Comparison of ENCODE assay signal across 8 cellular contexts in the genomic region with DNA sequence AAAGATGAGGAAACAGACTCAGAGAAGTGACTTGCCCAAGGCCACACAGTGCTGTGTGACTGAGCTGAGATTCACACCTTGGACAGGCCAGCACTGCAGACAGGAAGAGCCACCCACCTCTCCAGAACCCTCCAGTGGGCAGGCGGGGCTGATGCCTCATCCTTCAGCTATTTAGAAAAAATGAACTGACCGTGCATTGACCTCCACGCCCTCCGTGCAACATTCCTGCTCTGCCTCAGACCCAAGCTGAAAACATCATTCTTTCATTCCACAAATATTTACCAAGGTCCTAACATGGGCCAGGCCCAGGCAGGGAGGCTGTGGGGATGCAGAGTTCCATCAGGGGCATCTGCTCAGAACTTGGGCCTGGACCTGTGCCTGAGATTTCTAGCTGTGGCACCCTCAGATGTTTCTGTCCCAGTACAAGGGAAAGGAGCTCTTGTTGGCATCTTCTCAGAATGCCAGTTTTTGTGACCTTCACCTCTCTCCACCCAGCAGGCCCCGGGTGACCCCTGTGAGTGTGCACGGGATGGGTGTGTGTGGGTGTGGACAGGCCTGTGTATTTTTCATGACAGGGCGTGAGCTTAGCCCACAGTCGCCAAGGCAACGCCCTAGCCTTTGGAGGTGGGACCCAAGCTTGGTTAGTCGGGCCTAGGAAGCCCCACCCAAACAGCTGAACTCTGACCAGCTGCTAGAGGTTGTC. TPM values are rescaled to one million over a fixed set of nuclear protein-coding genes. Genes with fewer than 3 reads are reported as not detected.
DNase-seq lines count a peak whose midpoint lies in the region; FAIRE-seq and TF ChIP-seq lines count a peak whose summit lies in the region.

No MANE protein-coding gene starts in this region.

- no peak overlapping the region for H2AK5ac ChIP-seq in H1 (ENCODE audit: low read depth, low read length)

- peak; percentile 99 for DNase-seq in ELR (ENCODE audit: low read depth)
- peak; percentile 91 for DNase-seq in RPMI7951 (ENCODE audit: low read depth)
- DNase-seq in H1 (ENCODE audit: low read depth in 1 of 2, low spot score in 2 of 2) = no peak
- peak; percentile 99 for DNase-seq in myocyte (ENCODE audit: low read depth)
- DNase-seq in GDM1 (lab: John Stamatoyannopoulos, UW) = no peak
- DNase-seq in T-helper 9 cell = no peak
- DNase-seq in activated CD8-positive, alpha-beta memory T cell treated with anti-CD3 and anti-CD28 coated beads, Interleukin-2, amount 50 U/mL, for 4 hours = no peak
- DNase-seq in putamen (ENCODE audit: low spot score) = no peak

- H3K23ac ChIP-seq in H1 (ENCODE audit: insufficient read length) = no peak overlapping the region

- no peak overlapping the region for H4K5ac ChIP-seq in H1 (ENCODE audit: insufficient read length, low read depth, low read length)

- H3K18ac ChIP-seq in H1 (ENCODE audit: extremely low read depth, low read length) = no peak overlapping the region

- WGBS in H1 (ENCODE audit: extremely low coverage in 1 of 2, insufficient coverage in 1 of 2, insufficient read length in 1 of 2, insufficient replicate concordance in 2 of 2, low coverage in 1 of 2, low lambda C conversion rate in 2 of 2, missing lambda C conversion rate in 1 of 2), 2 experiments = 95% methylated on average over 10 of the region's 10 CpGs; no CpG with 5 or more reads in 1 of the 2 experiments

- no peak for TF ChIP-seq POLR2A in H1 (IDR thresholded peaks at IDR 0.05; ENCODE audit: control extremely low read depth in 1 of 2, low read depth in 2 of 2, low read length in 2 of 2)

- TF ChIP-seq RAD21 in H1 (IDR thresholded peaks at IDR 0.05 in 1 of 2, conservative IDR thresholded peaks at IDR 0.05 in 1 of 2; ENCODE audit: low read depth in 2 of 2, low read length in 2 of 2) = no peak

- no peak overlapping the region for H2BK12ac ChIP-seq in H1 (ENCODE audit: low read depth, low read length)

- no peak overlapping the region for H3K4ac ChIP-seq in H1 (replicated peaks; ENCODE audit: insufficient read length, low read depth, low read length)

- no peak overlapping the region for H3K9ac ChIP-seq in H1 (replicated peaks in 1 of 4; ENCODE audit: extremely low read depth in 1 of 4, low read depth in 3 of 4, low read length in 3 of 4)

- H2BK120ac ChIP-seq in H1 (replicated peaks; ENCODE audit: low read depth, low read length) = no peak overlapping the region

- peaks cover 0 to 2% (median under 1%) of the 10 kb centered on the region in 4 experiments; a peak in 1 of 7 replicates for H3K27me3 ChIP-seq in H1 (replicated peaks in 1 of 4; ENCODE audit: control insufficient read depth in 3 of 4, extremely low read depth in 1 of 4, insufficient read depth in 3 of 4, low read length in 3 of 4)

- no peaks in the 10 kb centered on the region; a peak in 1 of 7 replicates for H3K4me1 ChIP-seq in H1 (replicated peaks in 1 of 4; ENCODE audit: control insufficient read depth in 3 of 4, insufficient read depth in 4 of 4, low read length in 3 of 4)

- no peak overlapping the region for H2AFZ ChIP-seq in H1 (ENCODE audit: low read length)

- no peak for TF ChIP-seq EP300 in H1 (IDR thresholded peaks at IDR 0.05; ENCODE audit: borderline replicate concordance in 1 of 2, low read depth in 2 of 2, low read length in 2 of 2)

- FAIRE-seq in H1 (lab: Jason Lieb, UNC) = no peak

- no peaks in the 10 kb centered on the region for H3K79me1 ChIP-seq in H1 (ENCODE audit: low read depth, low read length)

- no peak overlapping the region for H4K91ac ChIP-seq in H1 (replicated peaks; ENCODE audit: insufficient read length, low read length)

- no peak overlapping the region for H2BK20ac ChIP-seq in H1 (ENCODE audit: low read length)

- H3K4me3 ChIP-seq in H1 (ENCODE audit: extremely low read depth in 1 of 4, insufficient read depth in 2 of 4, low read depth in 3 of 4, low read length in 4 of 4) = no peak overlapping the region

- POLR2A ChIA-PET in H1 (lab: Charles Lee; ENCODE audit: partially characterized antibody) = interaction anchor here (1.2 kb wide), 1 partner anchor 15 kb away, joined by 3 read pairs; no protein-coding TSS in a partner anchor

- H2BK5ac ChIP-seq in H1 (ENCODE audit: low read depth, low read length) = no peak overlapping the region

- no peak for TF ChIP-seq CTCF in H1 (IDR thresholded peaks at IDR 0.05; ENCODE audit: control extremely low read depth in 1 of 3, insufficient read depth in 1 of 3, low read depth in 1 of 3, low read length in 3 of 3)

- no peak overlapping the region for H3K27ac ChIP-seq in H1 (ENCODE audit: low read depth, low read length)

- no peaks in the 10 kb centered on the region for H3K9me3 ChIP-seq in H1 (ENCODE audit: insufficient read depth in 2 of 2, low read depth in 1 of 2, low read length in 1 of 2)

- no peaks in the 10 kb centered on the region for H3K23me2 ChIP-seq in H1 (ENCODE audit: low read depth, low read length)

- no peak overlapping the region for H3K56ac ChIP-seq in H1 (replicated peaks; ENCODE audit: insufficient read length, low read depth, low read length)

- no peak overlapping the region for H3K4me2 ChIP-seq in H1 (ENCODE audit: insufficient read depth in 1 of 2, low read depth in 2 of 2, low read length in 2 of 2)

- no peak overlapping the region for H3K14ac ChIP-seq in H1 (ENCODE audit: insufficient read length)

- H4K20me1 ChIP-seq in H1 (replicated peaks in 1 of 2; ENCODE audit: control insufficient read depth in 1 of 2, insufficient read depth in 2 of 2, low read length in 2 of 2) = no peaks in the 10 kb centered on the region

- H4K8ac ChIP-seq in H1 (ENCODE audit: extremely low read depth, insufficient read depth, low read length) = no peak overlapping the region; the same call in 1 of the 2 replicates

- CTCF ChIA-PET in H1 (lab: Charles Lee; ENCODE audit: partially characterized antibody) = interaction anchor here (0.7 to 5.3 kb wide), 19 partner anchors 9 to 383 kb away, joined by 3 to 44 read pairs (median 4); partner anchors contain the start of genes CDH23 and VSIR

- 0 out of 2 replicates have a peak overlapping the region, but pooled peaks have one; percentile 29 for H2BK15ac ChIP-seq in H1 (ENCODE audit: low read length)

- H3K79me2 ChIP-seq in H1 (ENCODE audit: control insufficient read depth in 1 of 2, insufficient read depth in 2 of 2, low read length in 2 of 2) = no peaks in the 10 kb centered on the region

- H3K36me3 ChIP-seq in H1 (ENCODE audit: control insufficient read depth in 2 of 4, insufficient read depth in 4 of 4, low read length in 3 of 4) = no peaks in the 10 kb centered on the region

TF ChIP-seq in H1, 55 proteins besides CTCF, POLR2A, EP300 and RAD21:
- TF ChIP-seq GABPA (IDR thresholded peaks at IDR 0.05; ENCODE audit: borderline replicate concordance, insufficient read depth, low read length) = no peak

RNA-seq across cellular contexts. Expression of gene VSIR, which starts 6.5 kb away (rescaled TPM):
- 1.6 and 1.7 TPM in 2 replicates for total RNA-seq in RPMI7951 (2014; rRNA removed; shearing (Covaris generic))
- not detected in 2 replicates for total RNA-seq in H1 (2021; fragmentation: NEBNext Ultra II Directional; extraction: Animal tissue kit (Norgen Biotek cat#: 25700))
- 0.33 and 0.75 TPM in 2 replicates for polyA plus RNA-seq in H1 (2011; rRNA removed)
- 0.06 TPM for polyA plus RNA-seq in H1 (2011; cell fraction: cytosol; rRNA removed)
- polyA plus RNA-seq in H1 (2011; cell fraction: nucleus; rRNA removed) = 0.56 TPM
- polyA plus RNA-seq in H1 (2012, experiment 1 of 2) = 0.08 to 0.32 TPM (median 0.29 TPM) in 3 of 4 replicates, not detected in the other
- polyA plus RNA-seq in H1 (2012, experiment 2 of 2) = 0.22 TPM
- 0.34 TPM for polyA plus RNA-seq in H1 (2013, experiment 1 of 2)
- 0.42 TPM for polyA plus RNA-seq in H1 (2013, experiment 2 of 2)
- 0.17 and 0.35 TPM in 2 replicates for polyA minus RNA-seq in H1 (2011; rRNA and poly(A)+ RNA removed)
- polyA minus RNA-seq in H1 (2011; cell fraction: cytosol; rRNA and poly(A)+ RNA removed) = 1.0 TPM
- polyA minus RNA-seq in H1 (2011; cell fraction: nucleus; rRNA and poly(A)+ RNA removed) = 0.90 TPM
- total RNA-seq in myocyte = 30.2 and 41.2 TPM in 2 replicates
- polyA plus RNA-seq in myocyte (2012) = 30.3 TPM

RNA-seq across cellular contexts. Expression of gene C10orf105, which starts 47.3 kb away (rescaled TPM):
- 0.10 and 0.12 TPM in 2 replicates for total RNA-seq in RPMI7951 (2014; rRNA removed; shearing (Covaris generic))
- 0.48 and 0.73 TPM in 2 replicates for total RNA-seq in H1 (2021; fragmentation: NEBNext Ultra II Directional; extraction: Animal tissue kit (Norgen Biotek cat#: 25700))
- polyA plus RNA-seq in H1 (2011; rRNA removed) = 0.71 and 1.4 TPM in 2 replicates
- 0.93 TPM for polyA plus RNA-seq in H1 (2011; cell fraction: cytosol; rRNA removed)
- 1.3 TPM for polyA plus RNA-seq in H1 (2011; cell fraction: nucleus; rRNA removed)
- polyA plus RNA-seq in H1 (2012, experiment 1 of 2) = 0.64 to 1.1 TPM (median 0.87 TPM) in 4 replicates
- 0.84 TPM for polyA plus RNA-seq in H1 (2012, experiment 2 of 2)
- 0.51 TPM for polyA plus RNA-seq in H1 (2013, experiment 1 of 2)
- polyA plus RNA-seq in H1 (2013, experiment 2 of 2) = 0.61 TPM
- 0.76 and 1.7 TPM in 2 replicates for polyA minus RNA-seq in H1 (2011; rRNA and poly(A)+ RNA removed)
- polyA minus RNA-seq in H1 (2011; cell fraction: cytosol; rRNA and poly(A)+ RNA removed) = 0.51 TPM
- 1.4 TPM for polyA minus RNA-seq in H1 (2011; cell fraction: nucleus; rRNA and poly(A)+ RNA removed)
- total RNA-seq in myocyte = 0.03 TPM in 1 of 2 replicates, not detected in the other
- polyA plus RNA-seq in myocyte (2012) = 0.08 TPM

Comparison
In these comparisons a context has a peak if more than half of its experiments do, and no peak if none do; other contexts are left out.
1. DNase-seq: peak in ELR (single experiment), RPMI7951 (single experiment) and myocyte (single experiment); none in H1 (0 of 2), GDM1 (single experiment), T-helper 9 cell (single experiment), activated CD8-positive, alpha-beta memory T cell treated with anti-CD3 and anti-CD28 coated beads, Interleukin-2, amount 50 U/mL, for 4 hours (single experiment) and putamen (single experiment).
2. RNA of gene VSIR, which starts 6.5 kb away (total RNA-seq): 30.2 to 41.2 TPM in myocyte; 1.6 to 1.7 TPM in RPMI7951 and not detected in H1; every median in the first group is over 10 times any median in the second.